Comparison of ENCODE assay signal across 31 cellular contexts in the genomic region with DNA sequence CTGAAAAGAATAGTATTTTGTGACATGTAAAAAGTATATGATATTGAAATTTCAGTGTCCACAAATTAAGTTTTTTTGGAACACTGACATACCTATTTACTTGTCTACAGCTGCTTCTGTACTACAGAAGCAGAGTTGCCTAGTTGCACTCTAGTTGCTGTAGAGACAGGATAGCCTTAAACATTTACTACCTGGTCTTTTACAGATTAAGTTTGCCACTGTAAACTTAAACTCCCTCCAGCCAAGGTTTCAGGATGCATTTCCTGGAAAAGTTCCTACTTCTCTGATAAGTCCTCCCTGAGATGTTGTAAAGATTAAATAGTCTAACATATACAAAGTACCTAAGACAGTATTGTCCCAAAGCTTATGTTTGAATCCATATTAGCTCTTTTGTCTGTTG. TPM values are rescaled to one million over a fixed set of nuclear protein-coding genes. Genes with fewer than 3 reads are reported as not detected.
"Had no signal": no experiment of that assay in that cellular context is flagged by ENCODE, and none has a peak within 500 bp of the region (broad histone marks: within the 10 kb centered on the region; RNA-seq: fewer than 3 reads in every experiment).

No MANE protein-coding gene starts in this region.

- H3K4me1 Mint-ChIP-seq: activated naive CD4-positive, alpha-beta T cell treated with anti-CD3 and anti-CD28 coated beads, Interleukin-2, amount 10 ng/mL, durations not matched to agents 7 days and 5 days; activated naive CD8-positive, alpha-beta T cell treated with anti-CD3 and anti-CD28 coated beads, Interleukin-2, amount 50 U/mL, for 24 hours; brain had no signal

- DNase-seq: activated CD4-positive, alpha-beta memory T cell treated with anti-CD3 and anti-CD28 coated beads for 36 hours; activated CD4-positive, alpha-beta T cell treated with anti-CD3 and anti-CD28 coated beads, Interleukin-2, amount 50 U/mL, for 1 hour; activated CD8-positive, alpha-beta memory T cell treated with anti-CD3 and anti-CD28 coated beads, Interleukin-2, amount 50 U/mL, for 4 hours; activated effector memory CD4-positive, alpha-beta T cell treated with Interleukin-2 at 50 U/mL for 16 hours; activated naive CD4-positive, alpha-beta T cell treated with anti-CD3 and anti-CD28 coated beads, Interleukin-2, amount 10 ng/mL, durations not matched to agents 7 days and 5 days; activated naive CD8-positive, alpha-beta T cell treated with anti-CD3 and anti-CD28 coated beads, Interleukin-2, amount 50 U/mL, for 24 hours; activated T-cell treated with anti-CD3 and anti-CD28 coated beads, Interleukin-2, amount 50 U/mL, for 48 hours; anterior cingulate cortex; caudate nucleus; cerebellar nuclear complex; Karpas-422; NCI-H1092 treated with DMSO at 0.1 percent for 48 hours; NCI-H1417; NCI-H146; NCI-H187; NCI-H2029 treated with DMSO at 0.1 percent for 48 hours; NCI-H2107; NCI-H2171; NCI-H510A; NCI-H526; NCI-H748 treated with DMSO at 0.1 percent for 48 hours; NK-92 treated with Interleukin-12 subunit alpha and Interleukin-12 subunit beta, amount 100 ng/mL, for 24 hours; Right ventricle myocardium superior; SW 1271; T-helper 1 cell; T-helper 2 cell; T-helper 9 cell had no signal

- H3K27ac Mint-ChIP-seq: activated CD4-positive, alpha-beta memory T cell treated with anti-CD3 and anti-CD28 coated beads for 36 hours; activated naive CD4-positive, alpha-beta T cell treated with anti-CD3 and anti-CD28 coated beads, Interleukin-2, amount 10 ng/mL, durations not matched to agents 7 days and 5 days; activated naive CD8-positive, alpha-beta T cell; activated naive CD8-positive, alpha-beta T cell treated with anti-CD3 and anti-CD28 coated beads, Interleukin-2, amount 50 U/mL, for 24 hours; brain had no signal

- ATAC-seq: activated naive CD8-positive, alpha-beta T cell treated with anti-CD3 and anti-CD28 coated beads, Interleukin-2, amount 50 U/mL, for 24 hours had no signal

- H3K4me3 Mint-ChIP-seq: activated CD4-positive, alpha-beta memory T cell treated with anti-CD3 and anti-CD28 coated beads for 36 hours; activated naive CD4-positive, alpha-beta T cell treated with anti-CD3 and anti-CD28 coated beads, Interleukin-2, amount 10 ng/mL, durations not matched to agents 7 days and 5 days; activated naive CD8-positive, alpha-beta T cell; activated naive CD8-positive, alpha-beta T cell treated with anti-CD3 and anti-CD28 coated beads, Interleukin-2, amount 50 U/mL, for 24 hours; brain had no signal

- H3K36me3 Mint-ChIP-seq: activated CD4-positive, alpha-beta memory T cell treated with anti-CD3 and anti-CD28 coated beads for 36 hours; activated naive CD4-positive, alpha-beta T cell treated with anti-CD3 and anti-CD28 coated beads, Interleukin-2, amount 10 ng/mL, durations not matched to agents 7 days and 5 days; activated naive CD8-positive, alpha-beta T cell; brain had no signal

- H3K27me3 Mint-ChIP-seq: activated CD4-positive, alpha-beta memory T cell treated with anti-CD3 and anti-CD28 coated beads for 36 hours; activated naive CD4-positive, alpha-beta T cell treated with anti-CD3 and anti-CD28 coated beads, Interleukin-2, amount 10 ng/mL, durations not matched to agents 7 days and 5 days; activated naive CD8-positive, alpha-beta T cell; activated naive CD8-positive, alpha-beta T cell treated with anti-CD3 and anti-CD28 coated beads, Interleukin-2, amount 50 U/mL, for 24 hours; brain had no signal

- H3K9me3 Mint-ChIP-seq: activated CD4-positive, alpha-beta memory T cell treated with anti-CD3 and anti-CD28 coated beads for 36 hours; activated naive CD4-positive, alpha-beta T cell treated with anti-CD3 and anti-CD28 coated beads, Interleukin-2, amount 10 ng/mL, durations not matched to agents 7 days and 5 days; activated naive CD8-positive, alpha-beta T cell treated with anti-CD3 and anti-CD28 coated beads, Interleukin-2, amount 50 U/mL, for 24 hours; brain had no signal

RNA-seq across cellular contexts. Expression of a gene that starts 17.4 kb away (rescaled TPM):
- total RNA-seq: activated CD4-positive, alpha-beta memory T cell treated with anti-CD3 and anti-CD28 coated beads for 36 hours; bronchial epithelial cell; M059J had no signal
